Comparison of ENCODE assay signal across 1 cellular context in genomic region chr6:53055873-53056272, GRCh38.
TF ChIP-seq lines count a peak whose summit lies in the region.

No MANE protein-coding gene starts in this region.

TF ChIP-seq in K562, 482 proteins besides CTCF, POLR2A, EP300 and RAD21 (continued from another document and continues in another):
- TF ChIP-seq ZNF318 (IDR thresholded peaks at IDR 0.05; ENCODE audit: borderline replicate concordance in 1 of 2, low read depth in 1 of 2): no peak
- TF ChIP-seq TCF3 (CRISPR knock-in tag; IDR thresholded peaks at IDR 0.05): no peak
- no peak for TF ChIP-seq PPARD (CRISPR knock-in tag; IDR thresholded peaks at IDR 0.05)
- no peak for TF ChIP-seq ZNF395 (CRISPR knock-in tag; IDR thresholded peaks at IDR 0.05)
- TF ChIP-seq SMARCE1 (IDR thresholded peaks at IDR 0.05): peak; percentile 42
- no peak for TF ChIP-seq C11orf30 (IDR thresholded peaks at IDR 0.05; ENCODE audit: low read depth)
- no peak for TF ChIP-seq TEAD1 (CRISPR knock-in tag; IDR thresholded peaks at IDR 0.05)
- no peak for TF ChIP-seq THRAP3 (IDR thresholded peaks at IDR 0.05; ENCODE audit: borderline replicate concordance)
- TF ChIP-seq ZNF143 (CRISPR knock-in tag; IDR thresholded peaks at IDR 0.05): no peak
- TF ChIP-seq ZSCAN29 (IDR thresholded peaks at IDR 0.05): no peak
- no peak for TF ChIP-seq SNAPC5 (CRISPR knock-in tag; IDR thresholded peaks at IDR 0.05)
- no peak for TF ChIP-seq UBTF (IDR thresholded peaks at IDR 0.05; ENCODE audit: borderline replicate concordance in 1 of 2, low read depth in 2 of 2, low read length in 2 of 2)
- no peak for TF ChIP-seq ETV1 (tag; conservative IDR thresholded peaks at IDR 0.05; ENCODE audit: low read depth)
- TF ChIP-seq DDX20 (tag; IDR thresholded peaks at IDR 0.05; ENCODE audit: low read depth): no peak
- no peak for TF ChIP-seq POU5F1 (IDR thresholded peaks at IDR 0.05; ENCODE audit: borderline replicate concordance, low read depth, low read length, partially characterized antibody)
- no peak for TF ChIP-seq ZBTB9 (CRISPR knock-in tag; IDR thresholded peaks at IDR 0.05)
- TF ChIP-seq CBFA2T3 (IDR thresholded peaks at IDR 0.05): no peak; the same call in 1 of the 2 replicates
- TF ChIP-seq GTF3C2 (IDR thresholded peaks at IDR 0.05; ENCODE audit: borderline replicate concordance, extremely low read depth, insufficient read length): no peak
- TF ChIP-seq ZC3H4 (CRISPR knock-in tag; IDR thresholded peaks at IDR 0.05; ENCODE audit: borderline replicate concordance): no peak
- TF ChIP-seq DPF2 (IDR thresholded peaks at IDR 0.05): peak; percentile 49
- TF ChIP-seq CCNT2 (IDR thresholded peaks at IDR 0.05; ENCODE audit: borderline replicate concordance, extremely low read depth, insufficient read length, low read depth, low read length): no peak
- TF ChIP-seq ELK3 (CRISPR knock-in tag; IDR thresholded peaks at IDR 0.05): no peak
- TF ChIP-seq CREBBP (IDR thresholded peaks at IDR 0.05; ENCODE audit: low read depth, low read length): no peak
- TF ChIP-seq ZFPM2 (CRISPR knock-in tag; IDR thresholded peaks at IDR 0.05): no peak
- no peak for TF ChIP-seq NFRKB (IDR thresholded peaks at IDR 0.05; ENCODE audit: low read depth)
- no peak for TF ChIP-seq ZSCAN32 (CRISPR knock-in tag; IDR thresholded peaks at IDR 0.05)
- TF ChIP-seq ZNF184 (CRISPR knock-in tag; IDR thresholded peaks at IDR 0.05): no peak
- no peak for TF ChIP-seq SRSF9 (IDR thresholded peaks at IDR 0.05; ENCODE audit: borderline replicate concordance, low read depth, low read length)
- TF ChIP-seq ZBTB5 (IDR thresholded peaks at IDR 0.05): no peak
- TF ChIP-seq ZNF280A (IDR thresholded peaks at IDR 0.05; ENCODE audit: low read depth, partially characterized antibody): no peak
- no peak for TF ChIP-seq THRA (IDR thresholded peaks at IDR 0.05)
- TF ChIP-seq GABPA (tag; conservative IDR thresholded peaks at IDR 0.05; ENCODE audit: low read depth): no peak
- TF ChIP-seq LCOR (CRISPR knock-in tag; IDR thresholded peaks at IDR 0.05): no peak
- TF ChIP-seq CEBPB (tag; IDR thresholded peaks at IDR 0.05): peak; percentile 89
- no peak for TF ChIP-seq TAF9B (IDR thresholded peaks at IDR 0.05; ENCODE audit: partially characterized antibody)
